Comparison of ENCODE assay signal across 14 cellular contexts in the genomic region with DNA sequence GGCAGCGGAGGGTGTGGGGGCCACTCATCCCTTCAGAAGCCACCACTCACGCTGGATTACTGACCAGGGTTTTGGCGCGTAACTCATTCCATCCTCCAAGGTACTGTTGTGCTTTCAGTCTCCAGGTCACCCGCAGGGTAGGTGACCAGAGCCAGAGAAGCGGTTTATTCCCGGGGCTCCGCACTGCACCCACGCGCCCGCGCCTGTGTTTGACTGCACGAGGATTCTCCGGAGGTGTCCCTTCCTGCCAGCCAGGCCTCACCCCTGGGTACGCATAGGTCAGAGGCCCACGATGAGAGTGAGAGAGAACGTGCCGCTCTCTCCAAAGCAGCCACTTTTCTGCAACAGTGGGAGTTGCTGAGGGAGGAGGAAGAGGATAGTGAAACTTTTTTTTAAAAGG. TPM values are rescaled to one million over a fixed set of nuclear protein-coding genes. Genes with fewer than 3 reads are reported as not detected.
DNase-seq lines count a peak whose midpoint lies in the region; ATAC-seq and TF ChIP-seq lines count a peak whose summit lies in the region.
"Had no signal": no experiment of that assay in that cellular context is flagged by ENCODE, and none has a peak within 500 bp of the region (broad histone marks: within the 10 kb centered on the region; RNA-seq: fewer than 3 reads in every experiment).

No MANE protein-coding gene starts in this region.

- no peaks in the 10 kb centered on the region for H3K9me2 ChIP-seq in MM.1S (replicated peaks; ENCODE audit: insufficient read depth, low read length)

- DNase-seq in Caco-2 (no peak), RWPE2 (ENCODE audit: low spot score) (no peak), fibroblast of lung (ENCODE audit: low read depth in 2 of 2) (no peak), gastrocnemius medialis (no peak), foreskin fibroblast (no peak), MM.1S (no peak), NOMO-1 treated with dmso at 0.1 percent for 144 hours (lab: John Stamatoyannopoulos, UW; ENCODE audit: unreplicated experiment) (no peak)
- no peak for DNase-seq in activated CD8-positive, alpha-beta memory T cell treated with anti-CD3 and anti-CD28 coated beads, Interleukin-2, amount 50 U/mL, for 4 hours
- DNase-seq: activated effector memory CD4-positive, alpha-beta T cell treated with anti-CD3 and anti-CD28 coated beads, Interleukin-2, amount 50 U/mL, for 16 hours; body of pancreas; NCI-H2029 treated with DMSO at 0.1 percent for 48 hours; NCI-H82; SHP77 treated with DMSO at 0.1 percent for 48 hours had no signal

- H3K9me3 Mint-ChIP-seq in Caco-2 (ENCODE audit: unreplicated experiment): no peaks in the 10 kb centered on the region
- H3K9me3 Mint-ChIP-seq: mesothelial cell of epicardium had no signal

- peak overlapping the region; percentile 58 for H3K27ac ChIP-seq in RWPE2 (ENCODE audit: poor library complexity, severe bottlenecking)
- no peak overlapping the region for H3K27ac ChIP-seq in fibroblast of lung (ENCODE audit: insufficient read depth, low read length)
- H3K27ac ChIP-seq in gastrocnemius medialis: peak overlapping the region in 3 of 4 donors; percentile 60 to 83 (median 76)
- no peak overlapping the region for H3K27ac ChIP-seq in MM.1S (ENCODE audit: low read length)

- POLR2A ChIA-PET in Caco-2 (lab: Charles Lee): no interaction called here

- H3K4me1 Mint-ChIP-seq in Caco-2 (ENCODE audit: low read depth, unreplicated experiment): peaks cover 46% of the 10 kb centered on the region

- no peak for TF ChIP-seq POLR2A in gastrocnemius medialis (IDR thresholded peaks at IDR 0.05)

- no peaks in the 10 kb centered on the region for H3K27me3 Mint-ChIP-seq in Caco-2 (ENCODE audit: insufficient read depth, unreplicated experiment)

- H3K4me1 ChIP-seq in Caco-2 (peaks cover 35% of the 10 kb centered on the region), RWPE2 (ENCODE audit: insufficient read depth, poor library complexity, severe bottlenecking) (peaks cover 12% of the 10 kb centered on the region), fibroblast of lung (ENCODE audit: control insufficient read depth, extremely low read depth, insufficient read depth, low read length) (peaks cover 19% of the 10 kb centered on the region), gastrocnemius medialis (peaks cover 19% of the 10 kb centered on the region in 2 donors), MM.1S (ENCODE audit: low read length) (no peaks in the 10 kb centered on the region)

- H3K79me2 ChIP-seq in fibroblast of lung (ENCODE audit: control insufficient read depth, insufficient read depth, low read length): no peaks in the 10 kb centered on the region
- no peaks in the 10 kb centered on the region for H3K79me2 ChIP-seq in MM.1S (ENCODE audit: low read length)

- H3K4me3 ChIP-seq in Caco-2 (ENCODE audit: low read depth, low read length) (no peak overlapping the region), RWPE2 (ENCODE audit: severe bottlenecking) (no peak overlapping the region), fibroblast of lung (replicated peaks in 1 of 4; ENCODE audit: control extremely low read depth in 1 of 4, insufficient read depth in 1 of 4, low read depth in 3 of 4, low read length in 4 of 4) (no peak overlapping the region), gastrocnemius medialis (no peak overlapping the region), foreskin fibroblast (ENCODE audit: low read depth in 1 of 2, low read length in 2 of 2) (no peak overlapping the region), MM.1S (ENCODE audit: low read length) (no peak overlapping the region)
- H3K4me3 ChIP-seq: body of pancreas had no signal

- H3K9me3 ChIP-seq in Caco-2 (no peaks in the 10 kb centered on the region), RWPE2 (ENCODE audit: severe bottlenecking) (no peaks in the 10 kb centered on the region), fibroblast of lung (ENCODE audit: control insufficient read depth, insufficient read depth, low read depth, low read length) (no peaks in the 10 kb centered on the region), gastrocnemius medialis (no peaks in the 10 kb centered on the region), MM.1S (replicated peaks; ENCODE audit: insufficient read depth, low read length) (no peaks in the 10 kb centered on the region)
- H3K9me3 ChIP-seq: body of pancreas had no signal

- H3K9ac ChIP-seq in fibroblast of lung (ENCODE audit: insufficient read depth, low read length): no peak overlapping the region
- H3K9ac ChIP-seq in MM.1S (ENCODE audit: low read length): no peak overlapping the region

- no peak for ATAC-seq in RWPE2 (ENCODE audit: low read depth)
- no peak for ATAC-seq in gastrocnemius medialis

- peak overlapping the region; percentile 32 for H3K27ac Mint-ChIP-seq in Caco-2 (ENCODE audit: unreplicated experiment)

- H4K20me1 ChIP-seq in fibroblast of lung (ENCODE audit: control insufficient read depth, extremely low read depth, insufficient read depth, low read length) (no peaks in the 10 kb centered on the region), MM.1S (ENCODE audit: insufficient read depth, low read length) (no peaks in the 10 kb centered on the region)

- no TSS peak for BruUV-seq in Caco-2 (replicated peaks; lab: Mats Ljungman, UMichigan)

- peak overlapping the region; percentile 58 for H2AFZ ChIP-seq in fibroblast of lung (ENCODE audit: low read length)
- H2AFZ ChIP-seq in MM.1S (ENCODE audit: low read length): no peak overlapping the region

- no peaks in the 10 kb centered on the region for H3K27me3 ChIP-seq in Caco-2 (replicated peaks; ENCODE audit: control insufficient read depth, insufficient read depth, low read length)
- no peaks in the 10 kb centered on the region for H3K27me3 ChIP-seq in RWPE2 (ENCODE audit: insufficient read depth, poor library complexity, severe bottlenecking)
- H3K27me3 ChIP-seq in fibroblast of lung (ENCODE audit: control insufficient read depth, insufficient read depth, low read length): no peaks in the 10 kb centered on the region
- H3K27me3 ChIP-seq in gastrocnemius medialis: no peaks in the 10 kb centered on the region
- H3K27me3 ChIP-seq in MM.1S (replicated peaks; ENCODE audit: insufficient read depth, low read length): no peaks in the 10 kb centered on the region
- H3K27me3 ChIP-seq: body of pancreas had no signal

- H3K36me3 ChIP-seq in Caco-2 (ENCODE audit: control insufficient read depth, insufficient read depth, low read length) (no peaks in the 10 kb centered on the region), RWPE2 (ENCODE audit: low read depth) (peaks cover 40% of the 10 kb centered on the region), fibroblast of lung (ENCODE audit: control insufficient read depth, insufficient read depth, low read length) (no peaks in the 10 kb centered on the region), gastrocnemius medialis (no peaks in the 10 kb centered on the region), MM.1S (replicated peaks; ENCODE audit: insufficient read depth, low read length) (no peaks in the 10 kb centered on the region)

- CTCF ChIA-PET in Caco-2 (lab: Charles Lee): no interaction called here

- no peaks in the 10 kb centered on the region for H3F3A ChIP-seq in MM.1S (ENCODE audit: insufficient read depth, low read length)

- intact Hi-C loops in Caco-2 (cut with micrococcal nuclease; ENCODE audit: unreplicated experiment) (no loop called here), gastrocnemius medialis (cut with DNase I; ENCODE audit: low total_unique reads) (no loop called here)

- no peaks in the 10 kb centered on the region for H3K36me3 Mint-ChIP-seq in Caco-2 (ENCODE audit: insufficient read depth, unreplicated experiment)
- H3K36me3 Mint-ChIP-seq: mesothelial cell of epicardium had no signal

- H3K4me2 ChIP-seq in fibroblast of lung (ENCODE audit: extremely low read depth, insufficient read depth, low read length) (no peak overlapping the region), MM.1S (ENCODE audit: low read depth, low read length) (no peak overlapping the region)

- no peak for TF ChIP-seq CTCF in Caco-2 (IDR thresholded peaks at IDR 0.05; ENCODE audit: insufficient read depth in 1 of 2, low read depth in 1 of 2, low read length in 1 of 2, severe bottlenecking in 1 of 2, unreplicated experiment in 1 of 2)
- no peak for TF ChIP-seq CTCF in RWPE2 (IDR thresholded peaks at IDR 0.05; ENCODE audit: poor library complexity, severe bottlenecking)
- no peak for TF ChIP-seq CTCF in fibroblast of lung (conservative IDR thresholded peaks at IDR 0.05 in 1 of 2, IDR thresholded peaks at IDR 0.05 in 1 of 2; ENCODE audit: low read depth in 1 of 2, low read length in 2 of 2)
- no peak for TF ChIP-seq CTCF in gastrocnemius medialis (IDR thresholded peaks at IDR 0.05 in 4 of 5, conservative IDR thresholded peaks at IDR 0.05 in 1 of 5)
- no peak for TF ChIP-seq CTCF in foreskin fibroblast (IDR thresholded peaks at IDR 0.05; ENCODE audit: low read depth, low read length)
- no peak for TF ChIP-seq CTCF in MM.1S (IDR thresholded peaks at IDR 0.05; ENCODE audit: low read length)

- no peak overlapping the region for H3K4me3 Mint-ChIP-seq in Caco-2 (ENCODE audit: unreplicated experiment)
- H3K4me3 Mint-ChIP-seq: mesothelial cell of epicardium had no signal

- in situ Hi-C loops in gastrocnemius medialis (cut with MboI; ENCODE audit: low sequenced_read_pairs in 4 of 4): no loop called here

RNA-seq across cellular contexts. Expression of gene TRAF6, which starts 55.5 kb away (rescaled TPM):
- 10.9 and 12.7 TPM in 2 replicates for total RNA-seq in Caco-2 (2022)
- 5.6 and 6.6 TPM in 2 replicates for total RNA-seq in fibroblast of lung
- 7.5 and 9.0 TPM in 2 replicates for polyA plus RNA-seq in fibroblast of lung
- 4.7 and 5.0 TPM in 2 replicates for polyA plus RNA-seq in fibroblast of lung (2012)
- polyA minus RNA-seq in fibroblast of lung (ENCODE audit: low replicate concordance): 6.4 and 15.6 TPM in 2 replicates
- total RNA-seq in gastrocnemius medialis: 10 to 100 TPM in 3 of 4 donors, 1 to 10 TPM in 1; 9.8 to 14.4 (median 11.3) TPM

Comparison
In these comparisons a context has a peak if more than half of its experiments do, and no peak if none do; other contexts are left out.
1. H3K27ac ChIP-seq: peak in RWPE2 (single experiment) and gastrocnemius medialis (3 of 4); none in fibroblast of lung (single experiment) and MM.1S (single experiment).